In genomic region chr7:134128829-134129228, GRCh38 we compare ENCODE assay signal across 11 cellular contexts.
"Had no signal": no experiment of that assay in that cellular context is flagged by ENCODE, and none has a peak within 500 bp of the region (broad histone marks: within the 10 kb centered on the region; RNA-seq: fewer than 3 reads in every experiment).

No MANE protein-coding gene starts in this region.

- H3K27ac Mint-ChIP-seq: activated CD4-positive, alpha-beta memory T cell treated with anti-CD3 and anti-CD28 coated beads, Interleukin-2, amount 10 ng/mL, durations not matched to agents 7 days and 5 days; activated naive CD4-positive, alpha-beta T cell treated with anti-CD3 and anti-CD28 coated beads, Interleukin-2, amount 10 ng/mL, durations not matched to agents 7 days and 5 days; activated T-helper 2 cell treated with anti-CD3 and anti-CD28 coated beads, Interferon-gamma antibody, Interleukin-2, Interleukin-4, amounts not matched to agents 10 μg/mL and 5 μg/mL and 100 μg/mL, durations not matched to agents 14 hours and 24 hours and 36 hours had no signal

- H3K36me3 Mint-ChIP-seq: activated naive CD4-positive, alpha-beta T cell treated with anti-CD3 and anti-CD28 coated beads, Interleukin-2, amount 10 ng/mL, durations not matched to agents 7 days and 5 days had no signal

- DNase-seq: activated CD4-positive, alpha-beta memory T cell treated with anti-CD3 and anti-CD28 coated beads, Interleukin-2, amount 10 ng/mL, durations not matched to agents 7 days and 5 days; activated CD4-positive, alpha-beta T cell treated with anti-CD3 and anti-CD28 coated beads for 1 hour; activated naive CD4-positive, alpha-beta T cell treated with anti-CD3 and anti-CD28 coated beads, Interleukin-2, amount 10 ng/mL, durations not matched to agents 7 days and 5 days; cortex of kidney; effector CD8-positive, alpha-beta T cell; heart left ventricle; left colon; substantia nigra; transverse colon had no signal

- ATAC-seq: heart left ventricle, left colon had no signal

- H3K9me3 Mint-ChIP-seq: activated CD4-positive, alpha-beta memory T cell treated with anti-CD3 and anti-CD28 coated beads, Interleukin-2, amount 10 ng/mL, durations not matched to agents 7 days and 5 days; activated naive CD4-positive, alpha-beta T cell treated with anti-CD3 and anti-CD28 coated beads, Interleukin-2, amount 10 ng/mL, durations not matched to agents 7 days and 5 days; activated T-helper 2 cell treated with anti-CD3 and anti-CD28 coated beads, Interferon-gamma antibody, Interleukin-2, Interleukin-4, amounts not matched to agents 10 μg/mL and 5 μg/mL and 100 μg/mL, durations not matched to agents 14 hours and 24 hours and 36 hours; central memory CD8-positive, alpha-beta T cell had no signal
